Comparison of ENCODE assay signal across 8 cellular contexts in genomic region chrX:319579-320125, GRCh38. TPM values are rescaled to one million over a fixed set of nuclear protein-coding genes. Genes with fewer than 3 reads are reported as not detected.
DNase-seq lines count a peak whose midpoint lies in the region; ATAC-seq, FAIRE-seq and TF ChIP-seq lines count a peak whose summit lies in the region.

No MANE protein-coding gene starts in this region.

- peaks cover 32% of the 10 kb centered on the region for H3K4me1 Mint-ChIP-seq in activated naive CD4-positive, alpha-beta T cell treated with anti-CD3 and anti-CD28 coated beads, Interleukin-2, amount 10 ng/mL, durations not matched to agents 7 days and 5 days
- H3K4me1 Mint-ChIP-seq in mesothelial cell of epicardium = peaks cover 15% of the 10 kb centered on the region

- no peak for FAIRE-seq in GM19239 (lab: Jason Lieb, UNC)

- H3K36me3 Mint-ChIP-seq in activated naive CD4-positive, alpha-beta T cell treated with anti-CD3 and anti-CD28 coated beads, Interleukin-2, amount 10 ng/mL, durations not matched to agents 7 days and 5 days = peaks cover 8% of the 10 kb centered on the region
- no peaks in the 10 kb centered on the region for H3K36me3 Mint-ChIP-seq in mesothelial cell of epicardium

- peak overlapping the region; percentile 86 for H3K27ac Mint-ChIP-seq in activated naive CD4-positive, alpha-beta T cell treated with anti-CD3 and anti-CD28 coated beads, Interleukin-2, amount 10 ng/mL, durations not matched to agents 7 days and 5 days
- peak overlapping the region; percentile 89 for H3K27ac Mint-ChIP-seq in mesothelial cell of epicardium

- WGBS in urinary bladder = under 1% methylated on average over 41 of the region's 41 CpGs

- peak overlapping the region; percentile 56 for H3K27ac ChIP-seq in urinary bladder (ENCODE audit: low read depth)

- TF ChIP-seq CTCF in choroid plexus epithelial cell (conservative IDR thresholded peaks at IDR 0.05; ENCODE audit: low read depth, low read length) (no peak), mesothelial cell of epicardium (IDR thresholded peaks at IDR 0.05; ENCODE audit: unreplicated experiment) (no peak)

- peak overlapping the region; percentile 81 for H3K4me3 Mint-ChIP-seq in activated naive CD4-positive, alpha-beta T cell treated with anti-CD3 and anti-CD28 coated beads, Interleukin-2, amount 10 ng/mL, durations not matched to agents 7 days and 5 days
- peak overlapping the region; percentile 87 for H3K4me3 Mint-ChIP-seq in mesothelial cell of epicardium

- H3K4me1 ChIP-seq in urinary bladder (ENCODE audit: insufficient read depth) = no peaks in the 10 kb centered on the region

- H3K4me3 ChIP-seq in choroid plexus epithelial cell (ENCODE audit: low read depth, low read length) = peak overlapping the region; percentile 93
- peak overlapping the region; percentile 87 for H3K4me3 ChIP-seq in urinary bladder (ENCODE audit: low read depth, low read length)

- peaks cover 20% of the 10 kb centered on the region for H3K27me3 Mint-ChIP-seq in activated naive CD4-positive, alpha-beta T cell treated with anti-CD3 and anti-CD28 coated beads, Interleukin-2, amount 10 ng/mL, durations not matched to agents 7 days and 5 days
- no peaks in the 10 kb centered on the region for H3K27me3 Mint-ChIP-seq in mesothelial cell of epicardium (ENCODE audit: low read depth)

- no peaks in the 10 kb centered on the region for H3K9me3 Mint-ChIP-seq in activated naive CD4-positive, alpha-beta T cell treated with anti-CD3 and anti-CD28 coated beads, Interleukin-2, amount 10 ng/mL, durations not matched to agents 7 days and 5 days
- H3K9me3 Mint-ChIP-seq in mesothelial cell of epicardium = no peaks in the 10 kb centered on the region

- peak; percentile 41 for DNase-seq in activated naive CD4-positive, alpha-beta T cell treated with anti-CD3 and anti-CD28 coated beads, Interleukin-2, amount 10 ng/mL, durations not matched to agents 7 days and 5 days
- no peak for DNase-seq in activated naive CD4-positive, alpha-beta T cell (lab: John Stamatoyannopoulos, UW)
- DNase-seq in choroid plexus epithelial cell (ENCODE audit: low read depth) (no peak), mesothelial cell of epicardium (ENCODE audit: low spot score in 2 of 2, unreplicated experiment in 2 of 2) (no peak), GM19239 (ENCODE audit: insufficient read length, low spot score) (no peak)
- DNase-seq in NK-92 treated with Interleukin-12 subunit alpha and Interleukin-12 subunit beta, amount 100 ng/mL, for 24 hours (lab: John Stamatoyannopoulos, UW) = no peak

- CTCF ChIA-PET in activated naive CD4-positive, alpha-beta T cell treated with anti-CD3 and anti-CD28 coated beads, Interleukin-2, amount 10 ng/mL, durations not matched to agents 7 days and 5 days (lab: Charles Lee) = no interaction called here

- ATAC-seq in GM19452 (IDR thresholded peaks at IDR 0.05; ENCODE audit: unreplicated experiment) = no peak

- no peaks in the 10 kb centered on the region for H3K36me3 ChIP-seq in urinary bladder (ENCODE audit: insufficient read depth)

RNA-seq across cellular contexts. Expression of gene GTPBP6, which starts 1.1 kb away (rescaled TPM):
- 65.6 to 67.1 TPM (median 66.7 TPM) in 3 replicates for total RNA-seq in mesothelial cell of epicardium
- total RNA-seq in urinary bladder = 10.0 TPM
- 71.8 TPM for polyA plus RNA-seq in urinary bladder

RNA-seq across cellular contexts. Expression of gene PLCXD1, which starts 38.5 kb away (rescaled TPM):
- total RNA-seq in mesothelial cell of epicardium = 34.6 to 37.4 TPM (median 35.0 TPM) in 3 replicates
- total RNA-seq in urinary bladder = 5.2 TPM
- 10.2 TPM for polyA plus RNA-seq in urinary bladder
